In genomic region chr13:110524484-110525254, GRCh38 we compare ENCODE assay signal across 9 cellular contexts. TPM values are rescaled to one million over a fixed set of nuclear protein-coding genes. Genes with fewer than 3 reads are reported as not detected.
DNase-seq lines count a peak whose midpoint lies in the region; ATAC-seq, FAIRE-seq and TF ChIP-seq lines count a peak whose summit lies in the region.
"Had no signal": no experiment of that assay in that cellular context is flagged by ENCODE, and none has a peak within 500 bp of the region (broad histone marks: within the 10 kb centered on the region; RNA-seq: fewer than 3 reads in every experiment).

No MANE protein-coding gene starts in this region.

- no peaks in the 10 kb centered on the region for H3K9me3 ChIP-seq in kidney (ENCODE audit: control insufficient read depth in 1 of 2, low read length in 2 of 2)
- no peaks in the 10 kb centered on the region for H3K9me3 ChIP-seq in upper lobe of left lung

- WGBS in upper lobe of left lung, 2 donors = 27 to 56% methylated on average over 13 to 20 of the region's 20 CpGs

- DNase-seq in activated CD8-positive, alpha-beta memory T cell treated with anti-CD3 and anti-CD28 coated beads, Interleukin-2, amount 10 ng/mL, durations not matched to agents 7 days and 5 days = peak; percentile 51
- DNase-seq in activated CD8-positive, alpha-beta memory T cell treated with anti-CD3 and anti-CD28 coated beads, Interleukin-2, amount 50 U/mL, for 4 hours = no peak
- DNase-seq in SHP77 (lab: John Stamatoyannopoulos, UW) = peak; percentile 48 to 82
- no peak for DNase-seq in kidney
- peak; percentile 66 to 81 for DNase-seq in upper lobe of left lung
- no peak for DNase-seq in GM13976 (ENCODE audit: low spot score)
- DNase-seq in GM19238 (ENCODE audit: insufficient read length, low spot score) = no peak

- no peak for TF ChIP-seq CTCF in kidney (IDR thresholded peaks at IDR 0.05; ENCODE audit: borderline replicate concordance, extremely low read depth, insufficient read depth)
- no peak for TF ChIP-seq CTCF in upper lobe of left lung (IDR thresholded peaks at IDR 0.05)
- no peak for TF ChIP-seq CTCF in GM13976 (IDR thresholded peaks at IDR 0.05; ENCODE audit: borderline replicate concordance, control extremely low read depth, extremely low read depth, insufficient read depth, missing control alignments)

- H3K27ac ChIP-seq in kidney (ENCODE audit: low read depth in 2 of 2, low read length in 2 of 2) (peak overlapping the region; percentile 84 to 88), upper lobe of left lung (peak overlapping the region; percentile 27 to 80 (median 66))

- H3K9me3 Mint-ChIP-seq in activated CD8-positive, alpha-beta memory T cell treated with anti-CD3 and anti-CD28 coated beads, Interleukin-2, amount 10 ng/mL, durations not matched to agents 7 days and 5 days (ENCODE audit: low read depth) = no peaks in the 10 kb centered on the region

- H3K4me1 ChIP-seq in kidney (ENCODE audit: control insufficient read depth in 1 of 2, insufficient read depth in 1 of 2, low read depth in 1 of 2, low read length in 2 of 2) (peaks cover 48 to 66% of the 10 kb centered on the region in 2 donors), upper lobe of left lung (peaks cover 45 to 79% (median 71%) of the 10 kb centered on the region in 4 donors)

- peak overlapping the region; percentile 12 to 63 for H3K9ac ChIP-seq in kidney (ENCODE audit: low read length in 2 of 2)

- intact Hi-C loops in kidney (cut with DNase I) = no loop called here

- H3K4me3 ChIP-seq in kidney (ENCODE audit: low read length in 2 of 2) (peak overlapping the region in 1 of 2 donors; percentile 22), upper lobe of left lung (no peak overlapping the region)

- peaks cover 9 to 10% of the 10 kb centered on the region in 2 donors for H3K36me3 ChIP-seq in kidney (ENCODE audit: control insufficient read depth in 1 of 2, insufficient read depth in 2 of 2, low read length in 2 of 2)
- H3K36me3 ChIP-seq in upper lobe of left lung = peaks cover 0 to 15% (median 4%) of the 10 kb centered on the region in 4 donors

- in situ Hi-C loops in GM13976 (cut with MboI; ENCODE audit: low sequenced_read_pairs, unreplicated experiment) = no loop called here

- H3K27me3 ChIP-seq in upper lobe of left lung = no peaks in the 10 kb centered on the region

- H3K27me3 Mint-ChIP-seq in activated CD8-positive, alpha-beta memory T cell treated with anti-CD3 and anti-CD28 coated beads, Interleukin-2, amount 10 ng/mL, durations not matched to agents 7 days and 5 days = peaks cover 2% of the 10 kb centered on the region

- H3K4me3 Mint-ChIP-seq in activated CD8-positive, alpha-beta memory T cell treated with anti-CD3 and anti-CD28 coated beads, Interleukin-2, amount 10 ng/mL, durations not matched to agents 7 days and 5 days = no peak overlapping the region

- no peak for FAIRE-seq in kidney (lab: Jason Lieb, UNC)
- FAIRE-seq: endometrium had no signal

- TF ChIP-seq EP300 in upper lobe of left lung (IDR thresholded peaks at IDR 0.05) = peak in 2 of 4 donors; percentile 43 to 54

- ATAC-seq in activated CD8-positive, alpha-beta memory T cell treated with anti-CD3 and anti-CD28 coated beads, Interleukin-2, amount 10 ng/mL, durations not matched to agents 7 days and 5 days = peak; percentile 51
- peak in 1 of 2 donors; percentile 71 for ATAC-seq in upper lobe of left lung (ENCODE audit: low FRiP score in 2 of 2)
- ATAC-seq in GM19324 (IDR thresholded peaks at IDR 0.05; ENCODE audit: low FRiP score, unreplicated experiment) = no peak

- H3K36me3 Mint-ChIP-seq in activated CD8-positive, alpha-beta memory T cell treated with anti-CD3 and anti-CD28 coated beads, Interleukin-2, amount 10 ng/mL, durations not matched to agents 7 days and 5 days = peaks cover 1% of the 10 kb centered on the region

- H3K4me1 Mint-ChIP-seq in activated CD8-positive, alpha-beta memory T cell treated with anti-CD3 and anti-CD28 coated beads, Interleukin-2, amount 10 ng/mL, durations not matched to agents 7 days and 5 days = peaks cover 34% of the 10 kb centered on the region

- CTCF ChIA-PET in activated CD8-positive, alpha-beta memory T cell treated with anti-CD3 and anti-CD28 coated beads, Interleukin-2, amount 10 ng/mL, durations not matched to agents 7 days and 5 days (lab: Charles Lee) = no interaction called here

- H3K27ac Mint-ChIP-seq in activated CD8-positive, alpha-beta memory T cell treated with anti-CD3 and anti-CD28 coated beads, Interleukin-2, amount 10 ng/mL, durations not matched to agents 7 days and 5 days = no peak overlapping the region

- TF ChIP-seq POLR2A in upper lobe of left lung (IDR thresholded peaks at IDR 0.05) = peak in 1 of 4 donors; percentile 43

RNA-seq across cellular contexts. Expression of gene RAB20, which starts 36.9 kb away (rescaled TPM):
- 1 to 10 TPM; 1.1 to 3.8 TPM for total RNA-seq in activated CD8-positive, alpha-beta memory T cell treated with anti-CD3 and anti-CD28 coated beads, Interleukin-2, amount 10 ng/mL, durations not matched to agents 7 days and 5 days
- 33.6 TPM for total RNA-seq in kidney
- polyA plus RNA-seq in kidney (ENCODE audit: insufficient read depth, low read depth, low replicate concordance) = 47.7 TPM
- 10 to 100 TPM; 46.7 to 80.7 (median 57.8) TPM for total RNA-seq in upper lobe of left lung

Comparison
In these comparisons a context has a peak if more than half of its experiments do, and no peak if none do; other contexts are left out.
1. DNase-seq: peak in activated CD8-positive, alpha-beta memory T cell treated with anti-CD3 and anti-CD28 coated beads, Interleukin-2, amount 10 ng/mL, durations not matched to agents 7 days and 5 days (single experiment), SHP77 (2 of 2) and upper lobe of left lung (2 of 2); none in activated CD8-positive, alpha-beta memory T cell treated with anti-CD3 and anti-CD28 coated beads, Interleukin-2, amount 50 U/mL, for 4 hours (single experiment), kidney (single experiment), GM13976 (single experiment) and GM19238 (single experiment).